In the genomic region with DNA sequence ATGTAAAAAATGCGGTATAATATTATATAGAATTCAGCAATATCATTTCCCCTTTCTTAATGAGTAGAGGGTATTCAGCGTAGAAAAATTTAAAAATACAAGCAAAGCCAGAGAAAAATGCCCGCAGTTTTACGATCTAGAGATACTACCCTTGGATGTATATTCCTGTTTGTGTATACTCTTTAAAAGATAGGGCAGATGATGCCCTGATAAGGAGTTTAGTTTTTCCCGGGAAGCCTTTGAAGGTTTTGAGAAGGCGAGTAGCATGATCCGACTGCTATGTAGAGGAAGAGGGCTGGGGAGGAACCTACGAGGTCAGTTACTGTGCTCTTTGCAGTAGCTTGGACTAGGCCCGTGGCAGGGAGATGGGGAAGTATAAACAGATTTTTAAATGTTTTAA, we compare ENCODE assay signal across 8 cellular contexts. TPM values are rescaled to one million over a fixed set of nuclear protein-coding genes. Genes with fewer than 3 reads are reported as not detected.
A peak's percentile ranks its signal among the peaks of the same experiment; 100 is the strongest.
DNase-seq lines count a peak whose midpoint lies in the region; ATAC-seq and TF ChIP-seq lines count a peak whose summit lies in the region.

No MANE protein-coding gene starts in this region.

- peaks cover 15% of the 10 kb centered on the region; the same call in 1 of the 2 replicates for H4K20me1 ChIP-seq in PC-3 (ENCODE audit: low read length)

- BruUV-seq in PC-3 (replicated peaks; lab: Mats Ljungman, UMichigan): TSS peak; percentile 49

- no peaks in the 10 kb centered on the region for H3F3A ChIP-seq in PC-3 (ENCODE audit: low read length, unreplicated experiment)

- H3K9me3 ChIP-seq in PC-3 (ENCODE audit: low read length) (no peaks in the 10 kb centered on the region), tibial nerve (no peaks in the 10 kb centered on the region)

- H3K36me3 ChIP-seq in PC-3 (ENCODE audit: low read depth, low read length) (peaks cover 5% of the 10 kb centered on the region; the same call in 1 of the 2 replicates), tibial nerve (peaks cover 0 to 4% (median 0%) of the 10 kb centered on the region in 3 donors)

- H3K4me1 ChIP-seq in PC-3 (ENCODE audit: insufficient read depth, low read length) (peaks cover 15% of the 10 kb centered on the region), tibial nerve (peaks cover 0 to 33% (median 9%) of the 10 kb centered on the region in 4 donors)

- H3K79me2 ChIP-seq in PC-3 (ENCODE audit: low read length): peaks cover 65% of the 10 kb centered on the region

- TF ChIP-seq POLR2A in tibial nerve (IDR thresholded peaks at IDR 0.05): no peak

- H3K4me3 ChIP-seq in GM12865 (ENCODE audit: low read depth, low read length): peak overlapping the region; percentile 93
- peak overlapping the region; percentile 99 for H3K4me3 ChIP-seq in PC-3 (ENCODE audit: low read length)
- H3K4me3 ChIP-seq in choroid plexus epithelial cell (ENCODE audit: low read depth, low read length): peak overlapping the region; percentile 87
- peak overlapping the region; percentile 57 to 99 (median 94) for H3K4me3 ChIP-seq in tibial nerve

- TF ChIP-seq EP300 in tibial nerve (IDR thresholded peaks at IDR 0.05): no peak

- peak overlapping the region; percentile 86 for H2AFZ ChIP-seq in PC-3 (ENCODE audit: low read length)

- 2 to 3% methylated on average over 9 of the region's 9 CpGs for WGBS in tibial nerve, 2 donors

- no peaks in the 10 kb centered on the region; the same call in 1 of the 2 replicates for H3K9me2 ChIP-seq in PC-3 (replicated peaks; ENCODE audit: low read length)

- H3K9ac ChIP-seq in PC-3 (ENCODE audit: low read length): peak overlapping the region; percentile 91

- TF ChIP-seq CTCF in GM12865 (IDR thresholded peaks at IDR 0.05; ENCODE audit: insufficient read depth, low read depth, low read length, missing control alignments): no peak
- TF ChIP-seq CTCF in PC-3 (conservative IDR thresholded peaks at IDR 0.05; ENCODE audit: low read depth, low read length): no peak
- TF ChIP-seq CTCF in choroid plexus epithelial cell (conservative IDR thresholded peaks at IDR 0.05; ENCODE audit: low read depth, low read length): no peak
- TF ChIP-seq CTCF in tibial nerve (IDR thresholded peaks at IDR 0.05): no peak

- H3K4me2 ChIP-seq in PC-3 (ENCODE audit: low read length): peak overlapping the region; percentile 85

- intact Hi-C loops in PC-3 (cut with micrococcal nuclease): loop anchor here (2.0 kb wide), 1 partner anchor 62 kb away; no protein-coding TSS in a partner anchor

- POLR2A ChIA-PET in PC-3 (lab: Charles Lee; ENCODE audit: unreplicated experiment): no interaction called here

- H3K27me3 ChIP-seq in PC-3 (ENCODE audit: low read length): no peaks in the 10 kb centered on the region
- no peaks in the 10 kb centered on the region for H3K27me3 ChIP-seq in tibial nerve

- in situ Hi-C loops in ACHN (cut with HindIII; ENCODE audit: low pct_ligation_motif_present, low pct_unique_long_range_greater_than_20kb, low sequenced_read_pairs): no loop called here

- peak; percentile 24; the same call in 1 of the 2 replicates for ATAC-seq in PC-3
- no peak for ATAC-seq in GM21360 (IDR thresholded peaks at IDR 0.05; ENCODE audit: unreplicated experiment)

- peak; percentile 20 for DNase-seq in ACHN
- peak; percentile 30 for DNase-seq in GM12865 (ENCODE audit: low read depth)
- DNase-seq in PC-3: peak; percentile 15
- DNase-seq in choroid plexus epithelial cell (ENCODE audit: low read depth): peak; percentile 52
- peak; percentile 70 for DNase-seq in medulla oblongata (ENCODE audit: extremely low spot score)
- peak in 1 of 2 donors; percentile 14 for DNase-seq in tibial nerve (ENCODE audit: low spot score in 2 of 2)
- DNase-seq in stimulated activated naive CD4-positive, alpha-beta T cell (lab: John Stamatoyannopoulos, UW): no peak

- CTCF ChIA-PET in PC-3 (lab: Charles Lee): no interaction called here

- H3K27ac ChIP-seq in PC-3 (ENCODE audit: low read length): no peak overlapping the region
- peak overlapping the region; percentile 95 to 98 (median 95) for H3K27ac ChIP-seq in tibial nerve

RNA-seq across cellular contexts. Expression of gene YEATS2, which starts 1.2 kb away (rescaled TPM):
- total RNA-seq in PC-3 (2014; rRNA removed) (30.4 and 31.0 TPM in 2 replicates), tibial nerve (10 to 100 TPM; 26.7 to 45.0 (median 27.8) TPM)

Comparison
In these comparisons a context has a peak if more than half of its experiments do, and no peak if none do; other contexts are left out.
1. DNase-seq: peak in ACHN (single experiment), GM12865 (single experiment), PC-3 (single experiment), choroid plexus epithelial cell (single experiment) and medulla oblongata (single experiment); none in stimulated activated naive CD4-positive, alpha-beta T cell (0 of 6).
2. Peak in every context shown above with its lines, with median percentiles within 50 percentile points of each other: H3K4me3 ChIP-seq.